ENCODE assay signal across 30 cellular contexts in the genomic region with DNA sequence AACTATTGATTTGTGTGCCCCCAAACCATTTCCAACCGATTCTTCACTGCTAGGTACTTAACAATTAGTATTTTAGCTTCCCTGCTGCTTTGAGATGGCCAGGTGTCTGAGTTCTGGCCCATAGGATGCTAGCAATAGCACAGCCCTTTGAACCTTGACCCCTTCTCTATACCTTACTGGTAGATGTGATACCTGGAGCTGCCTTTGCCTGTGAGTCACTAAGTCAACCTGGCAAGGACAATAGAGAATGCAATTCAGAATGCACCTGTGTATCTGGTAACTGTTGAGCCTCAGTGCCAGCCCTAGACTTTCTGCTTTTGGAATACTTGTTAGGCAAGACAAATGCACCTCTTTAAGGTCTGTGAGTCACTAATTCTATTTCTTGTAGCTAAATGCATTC.
A peak's percentile ranks its signal among the peaks of the same experiment; 100 is the strongest.
DNase-seq lines count a peak whose midpoint lies in the region; ATAC-seq and TF ChIP-seq lines count a peak whose summit lies in the region.
"Had no signal": no experiment of that assay in that cellular context is flagged by ENCODE, and none has a peak within 500 bp of the region (broad histone marks: within the 10 kb centered on the region; RNA-seq: fewer than 3 reads in every experiment).

No MANE protein-coding gene starts in this region.

- H3K27ac ChIP-seq in mammary epithelial cell (ENCODE audit: insufficient read depth, low read depth, low read length), result no peak overlapping the region
- H3K27ac ChIP-seq in colonic mucosa, result no peak overlapping the region
- H3K27ac ChIP-seq: KMS-11, PC-9, SJCRH30 had no signal

- no peak overlapping the region for H3K4me3 Mint-ChIP-seq in MCF 10A (ENCODE audit: unreplicated experiment)
- H3K4me3 Mint-ChIP-seq: CD14-positive monocyte; CD8-positive, alpha-beta memory T cell; IgD-negative memory B cell had no signal

- no peaks in the 10 kb centered on the region for H3K79me2 ChIP-seq in mammary epithelial cell (ENCODE audit: insufficient read depth, low read length)

- H3K4me1 ChIP-seq in mammary epithelial cell (ENCODE audit: insufficient read depth, low read length) (no peaks in the 10 kb centered on the region), colonic mucosa (no peaks in the 10 kb centered on the region)
- H3K4me1 ChIP-seq: BE2C, SJCRH30 had no signal

- no peaks in the 10 kb centered on the region for H3K27me3 ChIP-seq in mammary epithelial cell (ENCODE audit: insufficient read depth, low read length)
- H3K27me3 ChIP-seq in colonic mucosa, result no peaks in the 10 kb centered on the region
- H3K27me3 ChIP-seq: BE2C, SJCRH30 had no signal

- in situ Hi-C loops in mammary epithelial cell (cut with MboI; ENCODE audit: low sequenced_read_pairs in 2 of 2), result no loop called here

- CTCF ChIA-PET in MCF 10A (lab: Yijun Ruan, JAX), result interaction anchor here (0.6 kb wide), 1 partner anchor 973 kb away, joined by 3 read pairs; no protein-coding TSS in a partner anchor
- CTCF ChIA-PET in mammary epithelial cell (lab: Charles Lee; ENCODE audit: low non-redundant PET), result no interaction called here

- no peak overlapping the region for H3K4me2 ChIP-seq in mammary epithelial cell (ENCODE audit: insufficient read depth, low read depth, low read length)
- H3K4me2 ChIP-seq: KMS-11, PC-9 had no signal

- no peaks in the 10 kb centered on the region for H4K20me1 ChIP-seq in mammary epithelial cell (ENCODE audit: insufficient read depth, low read length)

- dilution Hi-C loops in mammary epithelial cell (cut with HindIII; ENCODE audit: low sequenced_read_pairs), result no loop called here

- BruUV-seq in MCF 10A (replicated peaks; lab: Mats Ljungman, UMichigan) (no TSS peak), mammary epithelial cell (replicated peaks; lab: Mats Ljungman, UMichigan) (no TSS peak)

- H3K36me3 Mint-ChIP-seq in MCF 10A (ENCODE audit: insufficient read depth, unreplicated experiment), result no peaks in the 10 kb centered on the region
- H3K36me3 Mint-ChIP-seq: CD14-positive monocyte; CD8-positive, alpha-beta memory T cell; IgD-negative memory B cell had no signal

- DNase-seq in MCF 10A (ENCODE audit: unreplicated experiment), result peak; percentile 11
- no peak for DNase-seq in mammary epithelial cell
- DNase-seq in colonic mucosa, result peak; percentile 19
- peak; percentile 14 for DNase-seq in kidney tubule cell (ENCODE audit: low spot score)
- no peak for DNase-seq in stimulated activated CD8-positive, alpha-beta memory T cell treated with anti-CD3 and anti-CD28 coated beads, Interleukin-4, amount 100 ng/mL, for 48 hours
- DNase-seq in midbrain (lab: John Stamatoyannopoulos, UW), result no peak
- no peak for DNase-seq in middle frontal gyrus (ENCODE audit: extremely low spot score, low spot score)
- DNase-seq: 8988T; ACHN; BE2C; CD8-positive, alpha-beta memory T cell; DMS153; GOT3; HCEC 1CT; NCI-H1048; NCI-H1417; NCI-H187; NCI-H2171 treated with DMSO at 0.1 percent for 48 hours; NCI-H345; NCI-H510A treated with DMSO at 0.1 percent for 48 hours; NCI-H748 treated with DMSO at 0.1 percent for 48 hours; NK-92 treated with Interleukin-12 subunit alpha and Interleukin-12 subunit beta, amount 100 ng/mL, for 24 hours; PC-9; SJCRH30 had no signal

- no peak overlapping the region for H3K27ac Mint-ChIP-seq in MCF 10A (ENCODE audit: low read depth, unreplicated experiment)
- H3K27ac Mint-ChIP-seq: CD14-positive monocyte; CD8-positive, alpha-beta memory T cell had no signal

- no peaks in the 10 kb centered on the region for H3K4me1 Mint-ChIP-seq in MCF 10A (ENCODE audit: insufficient read depth, unreplicated experiment)
- H3K4me1 Mint-ChIP-seq: CD14-positive monocyte; CD8-positive, alpha-beta memory T cell; IgD-negative memory B cell had no signal

- intact Hi-C loops in MCF 10A (cut with micrococcal nuclease) (no loop called here), mammary epithelial cell (cut with micrococcal nuclease) (no loop called here), colonic mucosa (cut with DNase I) (no loop called here)

- no CpG with 5 or more reads among the region's 1 CpG for WGBS in mammary epithelial cell (ENCODE audit: low coverage, missing lambda C conversion rate)

- no peaks in the 10 kb centered on the region for H3K36me3 ChIP-seq in mammary epithelial cell (ENCODE audit: insufficient read depth, low read length)
- no peaks in the 10 kb centered on the region for H3K36me3 ChIP-seq in colonic mucosa
- H3K36me3 ChIP-seq: BE2C, SJCRH30 had no signal

- ATAC-seq in HG02884 (IDR thresholded peaks at IDR 0.05; ENCODE audit: unreplicated experiment), result no peak
- ATAC-seq: Right ventricle myocardium inferior, SK-N-SH treated with all-trans-retinoic acid at 6 μM for 48 hours had no signal

- peaks cover under 1% of the 10 kb centered on the region for H3K9me3 Mint-ChIP-seq in MCF 10A (ENCODE audit: unreplicated experiment)

- no peak overlapping the region for H3K9ac ChIP-seq in mammary epithelial cell (ENCODE audit: insufficient read depth, low read length)
- no peak overlapping the region for H3K9ac ChIP-seq in colonic mucosa (ENCODE audit: low read depth in 2 of 2, low read length in 2 of 2)
- H3K9ac ChIP-seq: KMS-11 had no signal

- H2AFZ ChIP-seq in mammary epithelial cell (ENCODE audit: low read depth, low read length), result no peak overlapping the region
- H2AFZ ChIP-seq: PC-9 had no signal

- no peaks in the 10 kb centered on the region for H3K27me3 Mint-ChIP-seq in MCF 10A (ENCODE audit: insufficient read depth, unreplicated experiment)
- H3K27me3 Mint-ChIP-seq: IgD-negative memory B cell had no signal

- no peak overlapping the region for H3K4me3 ChIP-seq in mammary epithelial cell (replicated peaks in 1 of 3; ENCODE audit: insufficient read depth in 1 of 3, low read depth in 2 of 3, low read length in 3 of 3)
- H3K4me3 ChIP-seq in colonic mucosa, result no peak overlapping the region
- H3K4me3 ChIP-seq: PC-9, SJCRH30 had no signal

- POLR2A ChIA-PET in MCF 10A (lab: Yijun Ruan, JAX), result no interaction called here

- H3K9me3 ChIP-seq in mammary epithelial cell (replicated peaks; ENCODE audit: insufficient read depth, low read length) (peaks cover 3% of the 10 kb centered on the region), colonic mucosa (no peaks in the 10 kb centered on the region)
- H3K9me3 ChIP-seq: BE2C, SJCRH30 had no signal

- TF ChIP-seq CTCF in MCF 10A (IDR thresholded peaks at IDR 0.05; ENCODE audit: unreplicated experiment) (no peak), mammary epithelial cell (conservative IDR thresholded peaks at IDR 0.05 in 1 of 2, IDR thresholded peaks at IDR 0.05 in 1 of 2; ENCODE audit: extremely low read depth in 1 of 2, insufficient read depth in 1 of 2, low read depth in 1 of 2, low read length in 2 of 2) (no peak), colonic mucosa (IDR thresholded peaks at IDR 0.05) (no peak)

Comparison
In these comparisons a context has a peak if more than half of its experiments do, and no peak if none do; other contexts are left out.
1. DNase-seq: peak in MCF 10A (single experiment), colonic mucosa (single experiment) and kidney tubule cell (single experiment); none in mammary epithelial cell (single experiment), stimulated activated CD8-positive, alpha-beta memory T cell treated with anti-CD3 and anti-CD28 coated beads, Interleukin-4, amount 100 ng/mL, for 48 hours (single experiment), midbrain (single experiment) and middle frontal gyrus (single experiment).